ENCODE assay signal across 1 cellular context in genomic region chr14:56002876-56003625, GRCh38.
A peak's percentile ranks its signal among the peaks of the same experiment; 100 is the strongest.
TF ChIP-seq lines count a peak whose summit lies in the region.

No MANE protein-coding gene starts in this region.

TF ChIP-seq in GM12878, 131 proteins besides CTCF, POLR2A, EP300 and RAD21 (continued from another document):
- TF ChIP-seq ATF3 (IDR thresholded peaks at IDR 0.05; ENCODE audit: borderline replicate concordance, extremely low read depth, low read depth, low read length) (no peak), DPF2 (IDR thresholded peaks at IDR 0.05) (0 out of 2 replicates have a peak, but pooled peaks have one; percentile 24), RELA (IDR thresholded peaks at IDR 0.05; ENCODE audit: borderline replicate concordance, partially characterized antibody) (no peak), ZNF687 (IDR thresholded peaks at IDR 0.05) (no peak), ZBED1 (IDR thresholded peaks at IDR 0.05; ENCODE audit: borderline replicate concordance) (no peak), STAT1 (conservative IDR thresholded peaks at IDR 0.05) (no peak), ZBTB33 (IDR thresholded peaks at IDR 0.05) (no peak), MLLT1 (IDR thresholded peaks at IDR 0.05) (peak; percentile 55; the same call in 1 of the 2 replicates), NR2F1 (conservative IDR thresholded peaks at IDR 0.05) (no peak), PKNOX1 (IDR thresholded peaks at IDR 0.05) (peak; percentile 73), PBX3 (IDR thresholded peaks at IDR 0.05; ENCODE audit: insufficient replicate concordance, low read depth, low read length) (no peak), SPI1 (IDR thresholded peaks at IDR 0.05; ENCODE audit: borderline replicate concordance, insufficient read depth, low read depth, low read length) (peak; percentile 49; the same call in 1 of the 2 replicates), NR2C1 (IDR thresholded peaks at IDR 0.05) (no peak), BCL11A (IDR thresholded peaks at IDR 0.05; ENCODE audit: low read depth, low read length) (no peak), EZH2 (IDR thresholded peaks at IDR 0.05; ENCODE audit: borderline replicate concordance, control insufficient read depth, low read depth, low read length) (no peak), NFXL1 (IDR thresholded peaks at IDR 0.05; ENCODE audit: borderline replicate concordance) (no peak), JUNB (IDR thresholded peaks at IDR 0.05) (no peak), NBN (IDR thresholded peaks at IDR 0.05) (0 out of 2 replicates have a peak, but pooled peaks have one; percentile 26), SKIL (IDR thresholded peaks at IDR 0.05; ENCODE audit: low read depth, poor library complexity, severe bottlenecking) (peak; percentile 66), KLF5 (IDR thresholded peaks at IDR 0.05; ENCODE audit: partially characterized antibody) (no peak), BHLHE40 (IDR thresholded peaks at IDR 0.05; ENCODE audit: borderline replicate concordance in 1 of 2, low read depth in 2 of 2, low read length in 1 of 2) (peak; percentile 6 to 43; a peak in 1 of 4 replicates), PAX5 (IDR thresholded peaks at IDR 0.05; ENCODE audit: borderline replicate concordance, low read depth, low read length) (no peak), SMARCA5 (IDR thresholded peaks at IDR 0.05) (no peak), IRF5 (IDR thresholded peaks at IDR 0.05; ENCODE audit: borderline replicate concordance) (no peak), RUNX3 (IDR thresholded peaks at IDR 0.05; ENCODE audit: low read length) (peak; percentile 68), TCF12 (IDR thresholded peaks at IDR 0.05; ENCODE audit: low read depth, low read length) (no peak), CHD4 (IDR thresholded peaks at IDR 0.05) (no peak), PML (IDR thresholded peaks at IDR 0.05; ENCODE audit: low read length) (no peak), TARDBP (IDR thresholded peaks at IDR 0.05; ENCODE audit: borderline replicate concordance) (no peak), E2F8 (IDR thresholded peaks at IDR 0.05; ENCODE audit: low read depth, partially characterized antibody) (no peak), HDAC6 (IDR thresholded peaks at IDR 0.05; ENCODE audit: unreplicated experiment) (no peak), IRF4 (IDR thresholded peaks at IDR 0.05; ENCODE audit: low read depth, low read length) (peak; percentile 12; the same call in 1 of the 2 replicates), CHD2 (IDR thresholded peaks at IDR 0.05; ENCODE audit: borderline replicate concordance, low read depth, low read length) (no peak), CUX1 (IDR thresholded peaks at IDR 0.05; ENCODE audit: insufficient replicate concordance, low read depth, low read length) (no peak), CEBPB (IDR thresholded peaks at IDR 0.05; ENCODE audit: borderline replicate concordance in 1 of 2, low read depth in 2 of 2, low read length in 2 of 2) (no peak)
